ENCODE assay signal across 1 cellular context in the genomic region with DNA sequence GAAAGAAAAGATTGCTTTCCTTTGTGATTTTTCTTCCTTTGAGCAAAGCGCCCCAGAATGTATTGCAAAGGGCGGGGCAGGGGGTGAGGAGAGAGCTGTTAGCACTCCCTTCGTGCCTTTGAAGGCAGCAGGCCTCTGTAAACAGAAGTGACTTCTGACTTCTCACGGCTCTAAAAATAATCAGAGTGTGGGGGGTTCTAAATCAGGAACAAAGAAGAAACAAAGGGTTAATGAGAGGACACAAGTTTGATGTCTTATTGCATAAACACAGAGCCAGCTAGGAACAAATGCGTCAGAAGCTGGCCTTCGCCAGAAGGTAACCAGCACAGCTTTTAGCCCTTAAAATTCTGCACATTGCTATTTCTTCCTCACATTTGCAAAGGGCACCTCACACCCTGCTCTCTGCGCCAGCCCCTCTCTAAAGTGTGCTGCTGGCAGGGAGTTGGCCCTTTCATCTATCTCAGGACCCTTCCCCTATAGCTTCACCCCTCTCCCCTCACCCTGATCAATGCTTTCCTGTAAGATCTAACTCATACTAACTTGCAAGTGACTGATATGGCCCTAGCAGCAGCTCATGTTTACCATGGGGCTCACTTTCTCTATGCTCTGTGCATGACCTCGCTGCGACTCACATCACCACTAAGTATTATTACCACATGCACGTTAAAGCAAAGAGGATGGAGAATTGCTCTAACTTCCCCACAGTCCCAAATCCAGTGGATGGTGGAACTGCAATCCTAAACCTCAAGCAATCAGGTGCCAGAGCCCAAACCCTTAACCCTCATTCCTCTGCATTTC.
TF ChIP-seq lines count a peak whose summit lies in the region.

No MANE protein-coding gene starts in this region.

TF ChIP-seq in GM23338, 12 proteins besides CTCF, POLR2A, EP300 and RAD21 (continued from another document):
- TF ChIP-seq, protein P1, sequence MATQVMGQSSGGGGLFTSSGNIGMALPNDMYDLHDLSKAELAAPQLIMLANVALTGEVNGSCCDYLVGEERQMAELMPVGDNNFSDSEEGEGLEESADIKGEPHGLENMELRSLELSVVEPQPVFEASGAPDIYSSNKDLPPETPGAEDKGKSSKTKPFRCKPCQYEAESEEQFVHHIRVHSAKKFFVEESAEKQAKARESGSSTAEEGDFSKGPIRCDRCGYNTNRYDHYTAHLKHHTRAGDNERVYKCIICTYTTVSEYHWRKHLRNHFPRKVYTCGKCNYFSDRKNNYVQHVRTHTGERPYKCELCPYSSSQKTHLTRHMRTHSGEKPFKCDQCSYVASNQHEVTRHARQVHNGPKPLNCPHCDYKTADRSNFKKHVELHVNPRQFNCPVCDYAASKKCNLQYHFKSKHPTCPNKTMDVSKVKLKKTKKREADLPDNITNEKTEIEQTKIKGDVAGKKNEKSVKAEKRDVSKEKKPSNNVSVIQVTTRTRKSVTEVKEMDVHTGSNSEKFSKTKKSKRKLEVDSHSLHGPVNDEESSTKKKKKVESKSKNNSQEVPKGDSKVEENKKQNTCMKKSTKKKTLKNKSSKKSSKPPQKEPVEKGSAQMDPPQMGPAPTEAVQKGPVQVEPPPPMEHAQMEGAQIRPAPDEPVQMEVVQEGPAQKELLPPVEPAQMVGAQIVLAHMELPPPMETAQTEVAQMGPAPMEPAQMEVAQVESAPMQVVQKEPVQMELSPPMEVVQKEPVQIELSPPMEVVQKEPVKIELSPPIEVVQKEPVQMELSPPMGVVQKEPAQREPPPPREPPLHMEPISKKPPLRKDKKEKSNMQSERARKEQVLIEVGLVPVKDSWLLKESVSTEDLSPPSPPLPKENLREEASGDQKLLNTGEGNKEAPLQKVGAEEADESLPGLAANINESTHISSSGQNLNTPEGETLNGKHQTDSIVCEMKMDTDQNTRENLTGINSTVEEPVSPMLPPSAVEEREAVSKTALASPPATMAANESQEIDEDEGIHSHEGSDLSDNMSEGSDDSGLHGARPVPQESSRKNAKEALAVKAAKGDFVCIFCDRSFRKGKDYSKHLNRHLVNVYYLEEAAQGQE (IDR thresholded peaks at IDR 0.05; ENCODE audit: unreplicated experiment) = no peak
- no peak for TF ChIP-seq STAT1 (IDR thresholded peaks at IDR 0.05; ENCODE audit: unreplicated experiment)
- no peak for TF ChIP-seq EZH2phosphoT487 (IDR thresholded peaks at IDR 0.05; ENCODE audit: unreplicated experiment)
- TF ChIP-seq, protein P2, sequence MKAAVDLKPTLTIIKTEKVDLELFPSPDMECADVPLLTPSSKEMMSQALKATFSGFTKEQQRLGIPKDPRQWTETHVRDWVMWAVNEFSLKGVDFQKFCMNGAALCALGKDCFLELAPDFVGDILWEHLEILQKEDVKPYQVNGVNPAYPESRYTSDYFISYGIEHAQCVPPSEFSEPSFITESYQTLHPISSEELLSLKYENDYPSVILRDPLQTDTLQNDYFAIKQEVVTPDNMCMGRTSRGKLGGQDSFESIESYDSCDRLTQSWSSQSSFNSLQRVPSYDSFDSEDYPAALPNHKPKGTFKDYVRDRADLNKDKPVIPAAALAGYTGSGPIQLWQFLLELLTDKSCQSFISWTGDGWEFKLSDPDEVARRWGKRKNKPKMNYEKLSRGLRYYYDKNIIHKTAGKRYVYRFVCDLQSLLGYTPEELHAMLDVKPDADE (IDR thresholded peaks at IDR 0.05) = no peak
- TF ChIP-seq, protein P3, sequence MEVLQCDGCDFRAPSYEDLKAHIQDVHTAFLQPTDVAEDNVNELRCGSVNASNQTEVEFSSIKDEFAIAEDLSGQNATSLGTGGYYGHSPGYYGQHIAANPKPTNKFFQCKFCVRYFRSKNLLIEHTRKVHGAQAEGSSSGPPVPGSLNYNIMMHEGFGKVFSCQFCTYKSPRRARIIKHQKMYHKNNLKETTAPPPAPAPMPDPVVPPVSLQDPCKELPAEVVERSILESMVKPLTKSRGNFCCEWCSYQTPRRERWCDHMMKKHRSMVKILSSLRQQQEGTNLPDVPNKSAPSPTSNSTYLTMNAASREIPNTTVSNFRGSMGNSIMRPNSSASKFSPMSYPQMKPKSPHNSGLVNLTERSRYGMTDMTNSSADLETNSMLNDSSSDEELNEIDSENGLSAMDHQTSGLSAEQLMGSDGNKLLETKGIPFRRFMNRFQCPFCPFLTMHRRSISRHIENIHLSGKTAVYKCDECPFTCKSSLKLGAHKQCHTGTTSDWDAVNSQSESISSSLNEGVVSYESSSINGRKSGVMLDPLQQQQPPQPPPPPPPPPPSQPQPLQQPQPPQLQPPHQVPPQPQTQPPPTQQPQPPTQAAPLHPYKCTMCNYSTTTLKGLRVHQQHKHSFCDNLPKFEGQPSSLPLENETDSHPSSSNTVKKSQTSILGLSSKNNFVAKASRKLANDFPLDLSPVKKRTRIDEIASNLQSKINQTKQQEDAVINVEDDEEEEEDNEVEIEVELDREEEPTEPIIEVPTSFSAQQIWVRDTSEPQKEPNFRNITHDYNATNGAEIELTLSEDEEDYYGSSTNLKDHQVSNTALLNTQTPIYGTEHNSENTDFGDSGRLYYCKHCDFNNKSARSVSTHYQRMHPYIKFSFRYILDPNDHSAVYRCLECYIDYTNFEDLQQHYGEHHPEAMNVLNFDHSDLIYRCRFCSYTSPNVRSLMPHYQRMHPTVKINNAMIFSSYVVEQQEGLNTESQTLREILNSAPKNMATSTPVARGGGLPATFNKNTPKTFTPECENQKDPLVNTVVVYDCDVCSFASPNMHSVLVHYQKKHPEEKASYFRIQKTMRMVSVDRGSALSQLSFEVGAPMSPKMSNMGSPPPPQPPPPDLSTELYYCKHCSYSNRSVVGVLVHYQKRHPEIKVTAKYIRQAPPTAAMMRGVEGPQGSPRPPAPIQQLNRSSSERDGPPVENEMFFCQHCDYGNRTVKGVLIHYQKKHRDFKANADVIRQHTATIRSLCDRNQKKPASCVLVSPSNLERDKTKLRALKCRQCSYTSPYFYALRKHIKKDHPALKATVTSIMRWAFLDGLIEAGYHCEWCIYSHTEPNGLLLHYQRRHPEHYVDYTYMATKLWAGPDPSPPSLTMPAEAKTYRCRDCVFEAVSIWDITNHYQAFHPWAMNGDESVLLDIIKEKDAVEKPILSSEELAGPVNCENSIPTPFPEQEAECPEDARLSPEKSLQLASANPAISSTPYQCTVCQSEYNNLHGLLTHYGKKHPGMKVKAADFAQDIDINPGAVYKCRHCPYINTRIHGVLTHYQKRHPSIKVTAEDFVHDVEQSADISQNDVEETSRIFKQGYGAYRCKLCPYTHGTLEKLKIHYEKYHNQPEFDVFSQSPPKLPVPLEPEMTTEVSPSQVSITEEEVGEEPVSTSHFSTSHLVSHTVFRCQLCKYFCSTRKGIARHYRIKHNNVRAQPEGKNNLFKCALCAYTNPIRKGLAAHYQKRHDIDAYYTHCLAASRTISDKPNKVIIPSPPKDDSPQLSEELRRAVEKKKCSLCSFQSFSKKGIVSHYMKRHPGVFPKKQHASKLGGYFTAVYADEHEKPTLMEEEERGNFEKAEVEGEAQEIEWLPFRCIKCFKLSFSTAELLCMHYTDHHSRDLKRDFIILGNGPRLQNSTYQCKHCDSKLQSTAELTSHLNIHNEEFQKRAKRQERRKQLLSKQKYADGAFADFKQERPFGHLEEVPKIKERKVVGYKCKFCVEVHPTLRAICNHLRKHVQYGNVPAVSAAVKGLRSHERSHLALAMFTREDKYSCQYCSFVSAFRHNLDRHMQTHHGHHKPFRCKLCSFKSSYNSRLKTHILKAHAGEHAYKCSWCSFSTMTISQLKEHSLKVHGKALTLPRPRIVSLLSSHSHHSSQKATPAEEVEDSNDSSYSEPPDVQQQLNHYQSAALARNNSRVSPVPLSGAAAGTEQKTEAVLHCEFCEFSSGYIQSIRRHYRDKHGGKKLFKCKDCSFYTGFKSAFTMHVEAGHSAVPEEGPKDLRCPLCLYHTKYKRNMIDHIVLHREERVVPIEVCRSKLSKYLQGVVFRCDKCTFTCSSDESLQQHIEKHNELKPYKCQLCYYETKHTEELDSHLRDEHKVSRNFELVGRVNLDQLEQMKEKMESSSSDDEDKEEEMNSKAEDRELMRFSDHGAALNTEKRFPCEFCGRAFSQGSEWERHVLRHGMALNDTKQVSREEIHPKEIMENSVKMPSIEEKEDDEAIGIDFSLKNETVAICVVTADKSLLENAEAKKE (CRISPR knock-in tag; IDR thresholded peaks at IDR 0.05) = no peak
- no peak for TF ChIP-seq JUNB (IDR thresholded peaks at IDR 0.05; ENCODE audit: unreplicated experiment)
- no peak for TF ChIP-seq CREB1 (CRISPR knock-in tag; IDR thresholded peaks at IDR 0.05; ENCODE audit: low read depth)
- TF ChIP-seq POLR2AphosphoS5 (IDR thresholded peaks at IDR 0.05; ENCODE audit: low read depth) = no peak
- no peak for TF ChIP-seq EZH2 (IDR thresholded peaks at IDR 0.05; ENCODE audit: low read depth, unreplicated experiment)
- no peak for TF ChIP-seq NANOG (IDR thresholded peaks at IDR 0.05; ENCODE audit: borderline replicate concordance)
